36 cellular contexts compared by ENCODE assay signal in the genomic region with DNA sequence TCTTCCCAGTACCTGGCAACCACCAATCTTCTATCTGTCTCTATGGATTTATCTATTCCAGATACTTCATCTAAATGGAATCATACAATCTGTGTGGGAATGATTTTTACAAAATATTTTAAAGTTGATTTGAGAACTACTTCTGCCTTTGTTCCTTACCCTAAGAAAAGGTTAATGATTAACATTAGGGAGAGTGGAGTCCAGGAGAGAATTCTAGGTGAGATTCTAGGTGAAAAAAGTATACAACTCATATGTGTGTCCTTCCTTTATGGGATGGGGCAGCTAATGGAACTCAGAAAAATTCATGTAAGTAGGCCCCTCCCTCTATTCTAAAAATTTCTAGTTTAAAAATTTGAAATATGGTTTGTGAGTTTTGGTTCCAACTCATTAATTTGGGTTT.
"Had no signal": no experiment of that assay in that cellular context is flagged by ENCODE, and none has a peak within 500 bp of the region (broad histone marks: within the 10 kb centered on the region; RNA-seq: fewer than 3 reads in every experiment).

No MANE protein-coding gene starts in this region.

- H3K4me1 Mint-ChIP-seq: activated B cell treated with CpG ODN at 0.5 μM for 24 hours; activated CD4-positive, alpha-beta T cell treated with anti-CD3 and anti-CD28 coated beads for 36 hours; activated CD4-positive, alpha-beta T cell treated with anti-CD3 and anti-CD28 coated beads, Interleukin-2, amount 10 ng/mL, durations not matched to agents 24 days and 14 days; activated CD8-positive, alpha-beta memory T cell treated with anti-CD3 and anti-CD28 coated beads, Interleukin-2, amount 10 ng/mL, durations not matched to agents 7 days and 5 days; activated naive CD4-positive, alpha-beta T cell treated with anti-CD3 and anti-CD28 coated beads, Interleukin-2, amount 50 U/mL, for 24 hours; activated naive CD8-positive, alpha-beta T cell treated with anti-CD3 and anti-CD28 coated beads for 36 hours; activated naive CD8-positive, alpha-beta T cell treated with anti-CD3 and anti-CD28 coated beads, Interleukin-2, amount 50 U/mL, for 24 hours; central memory CD8-positive, alpha-beta T cell; endodermal cell; T-helper 17 cell had no signal

- H3K27ac Mint-ChIP-seq: activated B cell treated with CpG ODN at 0.5 μM for 24 hours; activated CD4-positive, alpha-beta memory T cell treated with anti-CD3 and anti-CD28 coated beads for 36 hours; activated CD4-positive, alpha-beta T cell treated with anti-CD3 and anti-CD28 coated beads for 36 hours; activated CD4-positive, alpha-beta T cell treated with anti-CD3 and anti-CD28 coated beads, Interleukin-2, amount 10 ng/mL, durations not matched to agents 24 days and 14 days; activated CD8-positive, alpha-beta memory T cell treated with anti-CD3 and anti-CD28 coated beads, Interleukin-2, amount 10 ng/mL, durations not matched to agents 7 days and 5 days; activated CD8-positive, alpha-beta T cell treated with anti-CD3 and anti-CD28 coated beads, Interleukin-2, amount 10 ng/mL, durations not matched to agents 7 days and 5 days; activated naive CD4-positive, alpha-beta T cell treated with anti-CD3 and anti-CD28 coated beads for 36 hours; activated naive CD4-positive, alpha-beta T cell treated with anti-CD3 and anti-CD28 coated beads, Interleukin-2, amount 50 U/mL, for 24 hours; activated naive CD8-positive, alpha-beta T cell treated with anti-CD3 and anti-CD28 coated beads for 36 hours; activated naive CD8-positive, alpha-beta T cell treated with anti-CD3 and anti-CD28 coated beads, Interleukin-2, amount 50 U/mL, for 24 hours; activated T-helper 1 cell treated with anti-CD3 and anti-CD28 coated beads, Interleukin-12 subunit alpha, Interleukin-12 subunit beta, Interleukin-2, Interleukin-4 antibody, amounts not matched to agents 30 ng/mL and 10 ng/mL and 1 ng/mL, durations not matched to agents 14 hours and 24 hours and 36 hours; activated T-helper 2 cell treated with anti-CD3 and anti-CD28 coated beads, Interferon-gamma antibody, Interleukin-2, Interleukin-4, amounts not matched to agents 10 μg/mL and 5 μg/mL and 100 μg/mL, durations not matched to agents 14 hours and 24 hours and 36 hours; dendritic cell treated with granulocyte-macrophage colony-stimulating factor and Interleukin-4, amounts not matched to agents 40 ng/mL and 50 ng/mL, for 4 days; endodermal cell; T-helper 17 cell; T-helper 2 cell treated with Interferon-gamma antibody and Interleukin-4, amounts not matched to agents 5 μg/mL and 100 μg/mL, for 36 hours had no signal

- H3K27me3 Mint-ChIP-seq: activated B cell treated with CpG ODN at 0.5 μM for 24 hours; activated CD4-positive, alpha-beta memory T cell treated with anti-CD3 and anti-CD28 coated beads for 36 hours; activated CD4-positive, alpha-beta T cell treated with anti-CD3 and anti-CD28 coated beads for 36 hours; activated CD4-positive, alpha-beta T cell treated with anti-CD3 and anti-CD28 coated beads, Interleukin-2, amount 10 ng/mL, durations not matched to agents 24 days and 14 days; activated CD8-positive, alpha-beta memory T cell treated with anti-CD3 and anti-CD28 coated beads, Interleukin-2, amount 10 ng/mL, durations not matched to agents 7 days and 5 days; activated naive CD4-positive, alpha-beta T cell treated with anti-CD3 and anti-CD28 coated beads, Interleukin-2, amount 50 U/mL, for 24 hours; activated naive CD8-positive, alpha-beta T cell treated with anti-CD3 and anti-CD28 coated beads for 36 hours; activated naive CD8-positive, alpha-beta T cell treated with anti-CD3 and anti-CD28 coated beads, Interleukin-2, amount 50 U/mL, for 24 hours; central memory CD8-positive, alpha-beta T cell; dendritic cell treated with granulocyte-macrophage colony-stimulating factor and Interleukin-4, amounts not matched to agents 40 ng/mL and 50 ng/mL, for 4 days; T-helper 17 cell had no signal

- H3K36me3 Mint-ChIP-seq: activated CD4-positive, alpha-beta memory T cell treated with anti-CD3 and anti-CD28 coated beads for 36 hours; activated naive CD8-positive, alpha-beta T cell treated with anti-CD3 and anti-CD28 coated beads for 36 hours had no signal

- H3K9me3 Mint-ChIP-seq: activated B cell treated with CpG ODN at 0.5 μM for 24 hours; activated CD4-positive, alpha-beta memory T cell treated with anti-CD3 and anti-CD28 coated beads for 36 hours; activated CD4-positive, alpha-beta T cell treated with anti-CD3 and anti-CD28 coated beads, Interleukin-2, amount 10 ng/mL, durations not matched to agents 24 days and 14 days; activated naive CD4-positive, alpha-beta T cell treated with anti-CD3 and anti-CD28 coated beads for 36 hours; activated naive CD4-positive, alpha-beta T cell treated with anti-CD3 and anti-CD28 coated beads, Interleukin-2, amount 50 U/mL, for 24 hours; activated naive CD8-positive, alpha-beta T cell treated with anti-CD3 and anti-CD28 coated beads for 36 hours; activated naive CD8-positive, alpha-beta T cell treated with anti-CD3 and anti-CD28 coated beads, Interleukin-2, amount 50 U/mL, for 24 hours; activated T-helper 1 cell treated with anti-CD3 and anti-CD28 coated beads, Interleukin-12 subunit alpha, Interleukin-12 subunit beta, Interleukin-2, Interleukin-4 antibody, amounts not matched to agents 30 ng/mL and 10 ng/mL and 1 ng/mL, durations not matched to agents 14 hours and 24 hours and 36 hours; activated T-helper 2 cell treated with anti-CD3 and anti-CD28 coated beads, Interferon-gamma antibody, Interleukin-2, Interleukin-4, amounts not matched to agents 10 μg/mL and 5 μg/mL and 100 μg/mL, durations not matched to agents 14 hours and 24 hours and 36 hours; central memory CD8-positive, alpha-beta T cell; dendritic cell treated with granulocyte-macrophage colony-stimulating factor and Interleukin-4, amounts not matched to agents 40 ng/mL and 50 ng/mL, for 4 days; endodermal cell; T-helper 2 cell treated with Interferon-gamma antibody and Interleukin-4, amounts not matched to agents 5 μg/mL and 100 μg/mL, for 36 hours had no signal

- ATAC-seq: activated CD4-positive, alpha-beta T cell treated with anti-CD3 and anti-CD28 coated beads for 36 hours; activated CD8-positive, alpha-beta memory T cell treated with anti-CD3 and anti-CD28 coated beads, Interleukin-2, amount 10 ng/mL, durations not matched to agents 7 days and 5 days; activated CD8-positive, alpha-beta T cell treated with anti-CD3 and anti-CD28 coated beads, Interleukin-2, amount 10 ng/mL, durations not matched to agents 7 days and 5 days; activated naive CD8-positive, alpha-beta T cell treated with anti-CD3 and anti-CD28 coated beads, Interleukin-2, amount 50 U/mL, for 24 hours; body of pancreas; foreskin keratinocyte; gastrocnemius medialis; heart right ventricle; T-helper 17 cell had no signal

- H3K4me3 Mint-ChIP-seq: activated B cell treated with CpG ODN at 0.5 μM for 24 hours; activated CD4-positive, alpha-beta memory T cell treated with anti-CD3 and anti-CD28 coated beads for 36 hours; activated CD4-positive, alpha-beta T cell treated with anti-CD3 and anti-CD28 coated beads for 36 hours; activated CD4-positive, alpha-beta T cell treated with anti-CD3 and anti-CD28 coated beads, Interleukin-2, amount 10 ng/mL, durations not matched to agents 24 days and 14 days; activated CD8-positive, alpha-beta memory T cell treated with anti-CD3 and anti-CD28 coated beads, Interleukin-2, amount 10 ng/mL, durations not matched to agents 7 days and 5 days; activated CD8-positive, alpha-beta T cell treated with anti-CD3 and anti-CD28 coated beads, Interleukin-2, amount 10 ng/mL, durations not matched to agents 7 days and 5 days; activated naive CD4-positive, alpha-beta T cell treated with anti-CD3 and anti-CD28 coated beads for 36 hours; activated naive CD4-positive, alpha-beta T cell treated with anti-CD3 and anti-CD28 coated beads, Interleukin-2, amount 50 U/mL, for 24 hours; activated naive CD8-positive, alpha-beta T cell treated with anti-CD3 and anti-CD28 coated beads for 36 hours; activated naive CD8-positive, alpha-beta T cell treated with anti-CD3 and anti-CD28 coated beads, Interleukin-2, amount 50 U/mL, for 24 hours; activated T-helper 1 cell treated with anti-CD3 and anti-CD28 coated beads, Interleukin-12 subunit alpha, Interleukin-12 subunit beta, Interleukin-2, Interleukin-4 antibody, amounts not matched to agents 30 ng/mL and 10 ng/mL and 1 ng/mL, durations not matched to agents 14 hours and 24 hours and 36 hours; central memory CD8-positive, alpha-beta T cell; dendritic cell treated with granulocyte-macrophage colony-stimulating factor and Interleukin-4, amounts not matched to agents 40 ng/mL and 50 ng/mL, for 4 days; endodermal cell; T-helper 17 cell; T-helper 2 cell treated with Interferon-gamma antibody and Interleukin-4, amounts not matched to agents 5 μg/mL and 100 μg/mL, for 36 hours had no signal

- DNase-seq: activated B cell treated with CpG ODN at 0.5 μM for 24 hours; activated CD4-positive, alpha-beta memory T cell treated with anti-CD3 and anti-CD28 coated beads for 36 hours; activated CD4-positive, alpha-beta T cell treated with anti-CD3 and anti-CD28 coated beads for 36 hours; activated CD4-positive, alpha-beta T cell treated with anti-CD3 and anti-CD28 coated beads, Interleukin-2, amount 10 ng/mL, durations not matched to agents 24 days and 14 days; activated CD4-positive, CD25-positive, alpha-beta regulatory T cell treated with anti-CD3 and anti-CD28 coated beads, Interleukin-2, amount 50 U/mL, for 72 hours; activated CD8-positive, alpha-beta memory T cell treated with anti-CD3 and anti-CD28 coated beads, Interleukin-2, amount 10 ng/mL, durations not matched to agents 7 days and 5 days; activated CD8-positive, alpha-beta memory T cell treated with anti-CD3 and anti-CD28 coated beads, Interleukin-2, amount 50 U/mL, for 4 hours; activated CD8-positive, alpha-beta T cell treated with anti-CD3 and anti-CD28 coated beads, Interleukin-2, amount 10 ng/mL, durations not matched to agents 7 days and 5 days; activated effector memory CD4-positive, alpha-beta T cell treated with anti-CD3 and anti-CD28 coated beads, Interleukin-2, amount 50 U/mL, for 16 hours; activated naive CD4-positive, alpha-beta T cell treated with anti-CD3 and anti-CD28 coated beads for 36 hours; activated naive CD8-positive, alpha-beta T cell treated with anti-CD3 and anti-CD28 coated beads for 36 hours; activated naive CD8-positive, alpha-beta T cell treated with anti-CD3 and anti-CD28 coated beads, Interleukin-2, amount 50 U/mL, for 24 hours; activated T-cell treated with anti-CD3 and anti-CD28 coated beads, Interleukin-2, amount 50 U/mL, for 1 hour; activated T-cell treated with anti-CD3 and anti-CD28 coated beads, Interleukin-2, amount 50 U/mL, for 48 hours; adrenal gland; amygdala; aorta; body of pancreas; dorsolateral prefrontal cortex; effector memory CD4-positive, alpha-beta T cell; endodermal cell; erythroblast; foreskin keratinocyte; gastrocnemius medialis; glutamatergic neuron; heart right ventricle; T-helper 1 cell; T-helper 17 cell; T1000; WERI-Rb-1 had no signal
